In genomic region chr9:111909444-111909843, GRCh38 we compare ENCODE assay signal across 10 cellular contexts. TPM values are rescaled to one million over a fixed set of nuclear protein-coding genes. Genes with fewer than 3 reads are reported as not detected.
A peak's percentile ranks its signal among the peaks of the same experiment; 100 is the strongest.
DNase-seq lines count a peak whose midpoint lies in the region; ATAC-seq lines count a peak whose summit lies in the region.
"Had no signal": no experiment of that assay in that cellular context is flagged by ENCODE, and none has a peak within 500 bp of the region (broad histone marks: within the 10 kb centered on the region; RNA-seq: fewer than 3 reads in every experiment).

No MANE protein-coding gene starts in this region.

- no peaks in the 10 kb centered on the region for H3K27me3 Mint-ChIP-seq in activated naive CD4-positive, alpha-beta T cell treated with anti-CD3 and anti-CD28 coated beads for 36 hours (ENCODE audit: low read depth)
- H3K27me3 Mint-ChIP-seq in central memory CD8-positive, alpha-beta T cell, result no peaks in the 10 kb centered on the region

- peak; percentile 40 for ATAC-seq in HG03108 (IDR thresholded peaks at IDR 0.05; ENCODE audit: unreplicated experiment)
- no peak for ATAC-seq in central memory CD8-positive, alpha-beta T cell (replicated peaks; ENCODE audit: extremely low read depth, poor library complexity, severe bottlenecking)

- intact Hi-C loops in activated naive CD4-positive, alpha-beta T cell treated with anti-CD3 and anti-CD28 coated beads for 36 hours (cut with micrococcal nuclease), result no loop called here

- peaks cover 82% of the 10 kb centered on the region for H3K4me1 Mint-ChIP-seq in activated naive CD4-positive, alpha-beta T cell treated with anti-CD3 and anti-CD28 coated beads for 36 hours (ENCODE audit: low read depth)
- H3K4me1 Mint-ChIP-seq in central memory CD8-positive, alpha-beta T cell, result peaks cover 80% of the 10 kb centered on the region

- no peak overlapping the region for H3K27ac Mint-ChIP-seq in activated naive CD4-positive, alpha-beta T cell treated with anti-CD3 and anti-CD28 coated beads for 36 hours
- peak overlapping the region; percentile 9 for H3K27ac Mint-ChIP-seq in central memory CD8-positive, alpha-beta T cell (ENCODE audit: low read depth)

- H3K9me3 Mint-ChIP-seq in activated naive CD4-positive, alpha-beta T cell treated with anti-CD3 and anti-CD28 coated beads for 36 hours, result no peaks in the 10 kb centered on the region
- no peaks in the 10 kb centered on the region for H3K9me3 Mint-ChIP-seq in central memory CD8-positive, alpha-beta T cell

- peaks cover 5% of the 10 kb centered on the region for H3K36me3 Mint-ChIP-seq in activated naive CD4-positive, alpha-beta T cell treated with anti-CD3 and anti-CD28 coated beads for 36 hours (ENCODE audit: low read depth)
- H3K36me3 Mint-ChIP-seq in central memory CD8-positive, alpha-beta T cell (ENCODE audit: insufficient read depth), result peaks cover 1% of the 10 kb centered on the region

- peak; percentile 29 for DNase-seq in activated naive CD4-positive, alpha-beta T cell treated with anti-CD3 and anti-CD28 coated beads for 36 hours
- DNase-seq in activated naive CD4-positive, alpha-beta T cell (lab: John Stamatoyannopoulos, UW), result no peak
- no peak for DNase-seq in central memory CD8-positive, alpha-beta T cell (ENCODE audit: low spot score in 2 of 2)
- DNase-seq in NCI-H69 (lab: John Stamatoyannopoulos, UW), result no peak
- no peak for DNase-seq in occipital lobe (lab: John Stamatoyannopoulos, UW)
- no peak for DNase-seq in stimulated activated naive CD4-positive, alpha-beta T cell (lab: John Stamatoyannopoulos, UW)
- no peak for DNase-seq in NCI-H446 (lab: John Stamatoyannopoulos, UW)
- DNase-seq: activated CD4-positive, alpha-beta T cell treated with anti-CD3 and anti-CD28 coated beads for 1 hour; left ventricle myocardium inferior had no signal

- no peak overlapping the region for H3K4me3 Mint-ChIP-seq in activated naive CD4-positive, alpha-beta T cell treated with anti-CD3 and anti-CD28 coated beads for 36 hours
- H3K4me3 Mint-ChIP-seq in central memory CD8-positive, alpha-beta T cell, result peak overlapping the region; percentile 1

- CTCF ChIA-PET in activated naive CD4-positive, alpha-beta T cell treated with anti-CD3 and anti-CD28 coated beads for 36 hours (lab: Charles Lee), result no interaction called here

RNA-seq across cellular contexts. Expression of gene UGCG, which starts 12.8 kb away (rescaled TPM):
- total RNA-seq in activated naive CD4-positive, alpha-beta T cell treated with anti-CD3 and anti-CD28 coated beads for 36 hours, result 10 to 100 TPM in 1 of 2 experiments, 1 to 10 TPM in 1; 8.8 to 10.5 TPM
- total RNA-seq in occipital lobe, result 108 TPM
